Comparison of ENCODE assay signal across 15 cellular contexts in genomic region chr20:56001106-56001785, GRCh38. TPM values are rescaled to one million over a fixed set of nuclear protein-coding genes. Genes with fewer than 3 reads are reported as not detected.
DNase-seq lines count a peak whose midpoint lies in the region; ATAC-seq and TF ChIP-seq lines count a peak whose summit lies in the region.
"Had no signal": no experiment of that assay in that cellular context is flagged by ENCODE, and none has a peak within 500 bp of the region (broad histone marks: within the 10 kb centered on the region; RNA-seq: fewer than 3 reads in every experiment).

No MANE protein-coding gene starts in this region.

- H3K9me3 ChIP-seq in right lobe of liver: no peaks in the 10 kb centered on the region

- no peak overlapping the region for H3K4me3 ChIP-seq in right lobe of liver
- H3K4me3 ChIP-seq: BLaER1, GM23248 had no signal

- ATAC-seq in left colon: peak; percentile 67
- peak; percentile 76 to 88 (median 81) for ATAC-seq in right lobe of liver

- WGBS in right lobe of liver (ENCODE audit: insufficient coverage, low coverage, low lambda C conversion rate, missing lambda C conversion rate): 10% methylated on average over 5 of the region's 5 CpGs

- no peaks in the 10 kb centered on the region for H3K36me3 ChIP-seq in right lobe of liver
- H3K36me3 ChIP-seq: BLaER1 had no signal

- no peak for TF ChIP-seq POLR2A in right lobe of liver (IDR thresholded peaks at IDR 0.05)

- intact Hi-C loops in left colon (cut with DNase I, micrococcal nuclease) (no loop called here), right lobe of liver (cut with DNase I) (no loop called here)

- H3K27ac ChIP-seq in right lobe of liver: peak overlapping the region in 2 of 3 donors; percentile 22 to 70
- H3K27ac ChIP-seq: 22Rv1, BLaER1, GM23248 had no signal

- peaks cover 0 to 42% (median 12%) of the 10 kb centered on the region in 4 donors for H3K4me1 ChIP-seq in right lobe of liver
- H3K4me1 ChIP-seq: BLaER1, Caco-2 had no signal

- H3K27me3 ChIP-seq in right lobe of liver: peaks cover 0 to 22% of the 10 kb centered on the region in 2 donors
- H3K27me3 ChIP-seq: BLaER1 had no signal

- TF ChIP-seq CTCF in right lobe of liver (IDR thresholded peaks at IDR 0.05): no peak

- DNase-seq in DMS153 (lab: John Stamatoyannopoulos, UW): peak; percentile 17
- no peak for DNase-seq in DMS153 treated with DMSO at 0.1 percent for 48 hours (lab: John Stamatoyannopoulos, UW; ENCODE audit: unreplicated experiment)
- peak; percentile 5 for DNase-seq in NCI-H69 (lab: John Stamatoyannopoulos, UW)
- DNase-seq in left colon: no peak
- peak; percentile 28 to 71 (median 57) for DNase-seq in right lobe of liver
- DNase-seq in NCI-H2196 treated with DMSO at 0.1 percent for 48 hours (lab: John Stamatoyannopoulos, UW; ENCODE audit: unreplicated experiment): no peak
- no peak for DNase-seq in activated CD4-positive, CD25-positive, alpha-beta regulatory T cell (lab: John Stamatoyannopoulos, UW)
- DNase-seq in activated CD4-positive, alpha-beta T cell treated with anti-CD3 and anti-CD28 coated beads for 48 hours: no peak
- DNase-seq: Caco-2; CD8-positive, alpha-beta memory T cell; GM23248; H7 had no signal

RNA-seq across cellular contexts. Expression of gene CBLN4, which starts 4.1 kb away (rescaled TPM):
- total RNA-seq in left colon: under 1 TPM in 1 of 2 donors, not detected in 1; 0.20 TPM
- total RNA-seq in right lobe of liver: under 1 TPM in 2 of 6 experiments, not detected in 4; 0.20 to 0.23 TPM
- total RNA-seq: A673; Caco-2; CD8-positive, alpha-beta memory T cell; GM23248; H7 had no signal

Comparison
In these comparisons a context has a peak if more than half of its experiments do, and no peak if none do; other contexts are left out.
1. DNase-seq: peak in DMS153 (single experiment), NCI-H69 (single experiment) and right lobe of liver (3 of 3); none in DMS153 treated with DMSO at 0.1 percent for 48 hours (single experiment), left colon (0 of 2), NCI-H2196 treated with DMSO at 0.1 percent for 48 hours (single experiment), activated CD4-positive, CD25-positive, alpha-beta regulatory T cell (0 of 4) and activated CD4-positive, alpha-beta T cell treated with anti-CD3 and anti-CD28 coated beads for 48 hours (single experiment).